In the genomic region with DNA sequence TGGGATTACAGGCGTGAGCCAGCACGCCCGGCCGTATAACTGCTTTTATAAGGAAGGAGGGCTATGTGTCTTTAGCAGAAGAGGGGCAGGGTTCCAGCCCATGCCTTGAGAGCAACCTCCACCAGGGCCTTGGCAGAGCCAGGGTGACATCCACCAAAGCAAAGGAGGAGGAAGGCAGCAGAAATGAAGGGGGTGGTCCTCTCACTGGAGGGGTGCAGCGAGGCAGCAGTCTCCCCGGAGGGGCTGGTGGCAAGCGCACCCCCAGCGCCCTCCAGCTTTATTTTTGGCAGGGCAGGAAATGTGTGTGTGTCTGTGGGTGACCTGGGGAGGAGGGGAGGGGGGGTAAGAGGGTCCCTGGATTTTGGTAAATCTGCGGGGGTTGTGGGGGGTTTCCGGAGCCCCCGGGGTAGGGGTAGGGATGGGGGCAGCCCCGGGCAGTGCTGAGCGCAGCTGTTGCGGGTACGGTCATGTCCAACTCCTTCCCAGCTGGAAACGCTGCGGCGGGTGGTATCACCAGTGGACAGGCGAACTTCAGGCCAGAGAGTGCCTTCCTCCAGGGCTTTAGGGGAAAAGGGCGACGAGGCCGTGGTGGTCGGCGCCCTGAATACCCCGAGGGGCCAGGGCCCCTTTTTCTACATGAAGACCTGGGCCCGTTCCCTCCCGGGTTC, we compare ENCODE assay signal across 10 cellular contexts. TPM values are rescaled to one million over a fixed set of nuclear protein-coding genes. Genes with fewer than 3 reads are reported as not detected.
A peak's percentile ranks its signal among the peaks of the same experiment; 100 is the strongest.
DNase-seq lines count a peak whose midpoint lies in the region; ATAC-seq and TF ChIP-seq lines count a peak whose summit lies in the region.
"Had no signal": no experiment of that assay in that cellular context is flagged by ENCODE, and none has a peak within 500 bp of the region (broad histone marks: within the 10 kb centered on the region; RNA-seq: fewer than 3 reads in every experiment).

No MANE protein-coding gene starts in this region.

- H3K36me3 Mint-ChIP-seq in activated naive CD4-positive, alpha-beta T cell treated with anti-CD3 and anti-CD28 coated beads, Interleukin-2, amount 50 U/mL, for 24 hours: no peaks in the 10 kb centered on the region
- no peaks in the 10 kb centered on the region for H3K36me3 Mint-ChIP-seq in memory B cell

- no peak for TF ChIP-seq EP300 in tibial nerve (IDR thresholded peaks at IDR 0.05)

- H3K27me3 ChIP-seq in tibial nerve: no peaks in the 10 kb centered on the region

- H3K4me1 Mint-ChIP-seq in activated naive CD4-positive, alpha-beta T cell treated with anti-CD3 and anti-CD28 coated beads, Interleukin-2, amount 50 U/mL, for 24 hours: peaks cover 32% of the 10 kb centered on the region
- peaks cover 16% of the 10 kb centered on the region for H3K4me1 Mint-ChIP-seq in memory B cell

- peak overlapping the region; percentile 14 to 88 (median 83) for H3K27ac ChIP-seq in tibial nerve

- 74 to 83% methylated on average over 26 to 27 of the region's 27 CpGs for WGBS in tibial nerve, 2 donors

- H3K27me3 Mint-ChIP-seq in activated naive CD4-positive, alpha-beta T cell treated with anti-CD3 and anti-CD28 coated beads, Interleukin-2, amount 50 U/mL, for 24 hours: no peaks in the 10 kb centered on the region
- peaks cover 5% of the 10 kb centered on the region for H3K27me3 Mint-ChIP-seq in memory B cell

- TF ChIP-seq CTCF in tibial nerve (IDR thresholded peaks at IDR 0.05) (no peak), GM20000 (IDR thresholded peaks at IDR 0.05; ENCODE audit: extremely low read depth, missing control alignments) (no peak)

- ATAC-seq in memory B cell (ENCODE audit: low read depth): peak; percentile 24
- no peak for ATAC-seq in GM21390 (IDR thresholded peaks at IDR 0.05; ENCODE audit: unreplicated experiment)

- H3K9me3 ChIP-seq in tibial nerve: peaks cover 0 to 4% (median 0%) of the 10 kb centered on the region in 4 donors

- no peak for TF ChIP-seq POLR2A in tibial nerve (IDR thresholded peaks at IDR 0.05)

- peak overlapping the region; percentile 84 for H3K27ac Mint-ChIP-seq in activated naive CD4-positive, alpha-beta T cell treated with anti-CD3 and anti-CD28 coated beads, Interleukin-2, amount 50 U/mL, for 24 hours
- H3K27ac Mint-ChIP-seq in memory B cell: peak overlapping the region; percentile 81

- peaks cover 0 to 38% (median 12%) of the 10 kb centered on the region in 4 donors for H3K4me1 ChIP-seq in tibial nerve

- peak overlapping the region; percentile 88 for H3K4me3 Mint-ChIP-seq in activated naive CD4-positive, alpha-beta T cell treated with anti-CD3 and anti-CD28 coated beads, Interleukin-2, amount 50 U/mL, for 24 hours
- peak overlapping the region; percentile 88 for H3K4me3 Mint-ChIP-seq in memory B cell

- DNase-seq in activated T-cell treated with anti-CD3 and anti-CD28 coated beads, Interleukin-2, amount 50 U/mL, for 1 hour: peak; percentile 26
- DNase-seq in activated T-cell treated with anti-CD3 and anti-CD28 coated beads for 4 hours: no peak
- DNase-seq in memory B cell (ENCODE audit: low spot score in 2 of 2): peak in 1 of 2 donors; percentile 21
- DNase-seq in tibial nerve (ENCODE audit: low spot score in 2 of 2): no peak
- no peak for DNase-seq in GM20000 (ENCODE audit: low spot score)
- no peak for DNase-seq in mucosa of gallbladder (ENCODE audit: low spot score)
- DNase-seq: NCI-H1694, T1000 had no signal

- H3K4me3 ChIP-seq in tibial nerve: peak overlapping the region in 1 of 4 donors; percentile 20

- no peaks in the 10 kb centered on the region for H3K9me3 Mint-ChIP-seq in activated naive CD4-positive, alpha-beta T cell treated with anti-CD3 and anti-CD28 coated beads, Interleukin-2, amount 50 U/mL, for 24 hours
- H3K9me3 Mint-ChIP-seq in memory B cell: no peaks in the 10 kb centered on the region

- H3K36me3 ChIP-seq in tibial nerve: no peaks in the 10 kb centered on the region

RNA-seq across cellular contexts. Expression of a gene that starts 55.0 kb away (rescaled TPM):
- 1,000 to 10,000 TPM in 1 of 4 donors, 100 to 1,000 TPM in 3; 373 to 1,352 (median 619) TPM for total RNA-seq in tibial nerve
- total RNA-seq in mucosa of gallbladder: 165 TPM
